In the genomic region with DNA sequence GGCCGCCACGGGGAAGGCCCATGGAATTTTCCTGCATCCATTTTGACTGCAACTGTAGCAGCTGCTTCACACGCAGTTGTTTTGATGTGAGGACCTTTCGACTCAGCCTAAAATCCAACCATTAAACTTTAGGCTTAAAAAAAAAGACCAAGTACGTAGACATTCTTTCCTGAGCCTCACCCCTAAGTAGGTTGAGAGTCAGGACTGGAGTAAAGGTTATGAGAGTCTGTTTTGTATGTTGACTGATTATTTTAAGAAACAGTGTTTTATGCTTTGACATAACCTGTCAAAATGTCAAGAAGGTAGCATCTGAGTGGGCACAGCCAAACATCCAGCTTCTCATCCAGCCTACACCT, we compare ENCODE assay signal across 1 cellular context.
TF ChIP-seq lines count a peak whose summit lies in the region.

No MANE protein-coding gene starts in this region.

TF ChIP-seq in HepG2, 621 proteins besides CTCF, POLR2A, EP300 and RAD21 (continued from another document and continues in another):
- TF ChIP-seq ZNF34 (CRISPR knock-in tag; IDR thresholded peaks at IDR 0.05; ENCODE audit: borderline replicate concordance) = no peak
- TF ChIP-seq, protein P1, sequence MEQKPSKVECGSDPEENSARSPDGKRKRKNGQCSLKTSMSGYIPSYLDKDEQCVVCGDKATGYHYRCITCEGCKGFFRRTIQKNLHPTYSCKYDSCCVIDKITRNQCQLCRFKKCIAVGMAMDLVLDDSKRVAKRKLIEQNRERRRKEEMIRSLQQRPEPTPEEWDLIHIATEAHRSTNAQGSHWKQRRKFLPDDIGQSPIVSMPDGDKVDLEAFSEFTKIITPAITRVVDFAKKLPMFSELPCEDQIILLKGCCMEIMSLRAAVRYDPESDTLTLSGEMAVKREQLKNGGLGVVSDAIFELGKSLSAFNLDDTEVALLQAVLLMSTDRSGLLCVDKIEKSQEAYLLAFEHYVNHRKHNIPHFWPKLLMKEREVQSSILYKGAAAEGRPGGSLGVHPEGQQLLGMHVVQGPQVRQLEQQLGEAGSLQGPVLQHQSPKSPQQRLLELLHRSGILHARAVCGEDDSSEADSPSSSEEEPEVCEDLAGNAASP (CRISPR knock-in tag; IDR thresholded peaks at IDR 0.05; ENCODE audit: borderline replicate concordance) = no peak
- TF ChIP-seq, protein P2, sequence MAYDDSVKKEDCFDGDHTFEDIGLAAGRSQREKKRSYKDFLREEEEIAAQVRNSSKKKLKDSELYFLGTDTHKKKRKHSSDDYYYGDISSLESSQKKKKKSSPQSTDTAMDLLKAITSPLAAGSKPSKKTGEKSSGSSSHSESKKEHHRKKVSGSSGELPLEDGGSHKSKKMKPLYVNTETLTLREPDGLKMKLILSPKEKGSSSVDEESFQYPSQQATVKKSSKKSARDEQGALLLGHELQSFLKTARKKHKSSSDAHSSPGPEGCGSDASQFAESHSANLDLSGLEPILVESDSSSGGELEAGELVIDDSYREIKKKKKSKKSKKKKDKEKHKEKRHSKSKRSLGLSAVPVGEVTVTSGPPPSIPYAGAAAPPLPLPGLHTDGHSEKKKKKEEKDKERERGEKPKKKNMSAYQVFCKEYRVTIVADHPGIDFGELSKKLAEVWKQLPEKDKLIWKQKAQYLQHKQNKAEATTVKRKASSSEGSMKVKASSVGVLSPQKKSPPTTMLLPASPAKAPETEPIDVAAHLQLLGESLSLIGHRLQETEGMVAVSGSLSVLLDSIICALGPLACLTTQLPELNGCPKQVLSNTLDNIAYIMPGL (CRISPR knock-in tag; IDR thresholded peaks at IDR 0.05; ENCODE audit: borderline replicate concordance in 1 of 2, low read depth in 1 of 2) = 0 out of 4 replicates have a peak, but pooled peaks of 1 of the 2 experiments have one; percentile 3
- no peak for TF ChIP-seq GLI4 (CRISPR knock-in tag; IDR thresholded peaks at IDR 0.05; ENCODE audit: borderline replicate concordance)
- TF ChIP-seq KDM3A (CRISPR knock-in tag; IDR thresholded peaks at IDR 0.05; ENCODE audit: low read depth) = no peak
- 0 out of 2 replicates have a peak, but pooled peaks have one; percentile 1 for TF ChIP-seq NFYC (CRISPR knock-in tag; IDR thresholded peaks at IDR 0.05)
- TF ChIP-seq, protein P3, sequence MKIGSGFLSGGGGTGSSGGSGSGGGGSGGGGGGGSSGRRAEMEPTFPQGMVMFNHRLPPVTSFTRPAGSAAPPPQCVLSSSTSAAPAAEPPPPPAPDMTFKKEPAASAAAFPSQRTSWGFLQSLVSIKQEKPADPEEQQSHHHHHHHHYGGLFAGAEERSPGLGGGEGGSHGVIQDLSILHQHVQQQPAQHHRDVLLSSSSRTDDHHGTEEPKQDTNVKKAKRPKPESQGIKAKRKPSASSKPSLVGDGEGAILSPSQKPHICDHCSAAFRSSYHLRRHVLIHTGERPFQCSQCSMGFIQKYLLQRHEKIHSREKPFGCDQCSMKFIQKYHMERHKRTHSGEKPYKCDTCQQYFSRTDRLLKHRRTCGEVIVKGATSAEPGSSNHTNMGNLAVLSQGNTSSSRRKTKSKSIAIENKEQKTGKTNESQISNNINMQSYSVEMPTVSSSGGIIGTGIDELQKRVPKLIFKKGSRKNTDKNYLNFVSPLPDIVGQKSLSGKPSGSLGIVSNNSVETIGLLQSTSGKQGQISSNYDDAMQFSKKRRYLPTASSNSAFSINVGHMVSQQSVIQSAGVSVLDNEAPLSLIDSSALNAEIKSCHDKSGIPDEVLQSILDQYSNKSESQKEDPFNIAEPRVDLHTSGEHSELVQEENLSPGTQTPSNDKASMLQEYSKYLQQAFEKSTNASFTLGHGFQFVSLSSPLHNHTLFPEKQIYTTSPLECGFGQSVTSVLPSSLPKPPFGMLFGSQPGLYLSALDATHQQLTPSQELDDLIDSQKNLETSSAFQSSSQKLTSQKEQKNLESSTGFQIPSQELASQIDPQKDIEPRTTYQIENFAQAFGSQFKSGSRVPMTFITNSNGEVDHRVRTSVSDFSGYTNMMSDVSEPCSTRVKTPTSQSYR (CRISPR knock-in tag; IDR thresholded peaks at IDR 0.05; ENCODE audit: borderline replicate concordance) = no peak
- no peak for TF ChIP-seq REL (CRISPR knock-in tag; conservative IDR thresholded peaks at IDR 0.05)
- TF ChIP-seq SUZ12 (IDR thresholded peaks at IDR 0.05; ENCODE audit: low read depth, low read length) = no peak
- no peak for TF ChIP-seq MEF2D (CRISPR knock-in tag; IDR thresholded peaks at IDR 0.05)
- no peak for TF ChIP-seq ZNF564 (CRISPR knock-in tag; IDR thresholded peaks at IDR 0.05)
- TF ChIP-seq ZSCAN21 (CRISPR knock-in tag; IDR thresholded peaks at IDR 0.05; ENCODE audit: borderline replicate concordance) = no peak; the same call in 1 of the 2 replicates
- TF ChIP-seq, protein P4, sequence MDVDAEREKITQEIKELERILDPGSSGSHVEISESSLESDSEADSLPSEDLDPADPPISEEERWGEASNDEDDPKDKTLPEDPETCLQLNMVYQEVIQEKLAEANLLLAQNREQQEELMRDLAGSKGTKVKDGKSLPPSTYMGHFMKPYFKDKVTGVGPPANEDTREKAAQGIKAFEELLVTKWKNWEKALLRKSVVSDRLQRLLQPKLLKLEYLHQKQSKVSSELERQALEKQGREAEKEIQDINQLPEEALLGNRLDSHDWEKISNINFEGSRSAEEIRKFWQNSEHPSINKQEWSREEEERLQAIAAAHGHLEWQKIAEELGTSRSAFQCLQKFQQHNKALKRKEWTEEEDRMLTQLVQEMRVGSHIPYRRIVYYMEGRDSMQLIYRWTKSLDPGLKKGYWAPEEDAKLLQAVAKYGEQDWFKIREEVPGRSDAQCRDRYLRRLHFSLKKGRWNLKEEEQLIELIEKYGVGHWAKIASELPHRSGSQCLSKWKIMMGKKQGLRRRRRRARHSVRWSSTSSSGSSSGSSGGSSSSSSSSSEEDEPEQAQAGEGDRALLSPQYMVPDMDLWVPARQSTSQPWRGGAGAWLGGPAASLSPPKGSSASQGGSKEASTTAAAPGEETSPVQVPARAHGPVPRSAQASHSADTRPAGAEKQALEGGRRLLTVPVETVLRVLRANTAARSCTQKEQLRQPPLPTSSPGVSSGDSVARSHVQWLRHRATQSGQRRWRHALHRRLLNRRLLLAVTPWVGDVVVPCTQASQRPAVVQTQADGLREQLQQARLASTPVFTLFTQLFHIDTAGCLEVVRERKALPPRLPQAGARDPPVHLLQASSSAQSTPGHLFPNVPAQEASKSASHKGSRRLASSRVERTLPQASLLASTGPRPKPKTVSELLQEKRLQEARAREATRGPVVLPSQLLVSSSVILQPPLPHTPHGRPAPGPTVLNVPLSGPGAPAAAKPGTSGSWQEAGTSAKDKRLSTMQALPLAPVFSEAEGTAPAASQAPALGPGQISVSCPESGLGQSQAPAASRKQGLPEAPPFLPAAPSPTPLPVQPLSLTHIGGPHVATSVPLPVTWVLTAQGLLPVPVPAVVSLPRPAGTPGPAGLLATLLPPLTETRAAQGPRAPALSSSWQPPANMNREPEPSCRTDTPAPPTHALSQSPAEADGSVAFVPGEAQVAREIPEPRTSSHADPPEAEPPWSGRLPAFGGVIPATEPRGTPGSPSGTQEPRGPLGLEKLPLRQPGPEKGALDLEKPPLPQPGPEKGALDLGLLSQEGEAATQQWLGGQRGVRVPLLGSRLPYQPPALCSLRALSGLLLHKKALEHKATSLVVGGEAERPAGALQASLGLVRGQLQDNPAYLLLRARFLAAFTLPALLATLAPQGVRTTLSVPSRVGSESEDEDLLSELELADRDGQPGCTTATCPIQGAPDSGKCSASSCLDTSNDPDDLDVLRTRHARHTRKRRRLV (CRISPR knock-in tag; IDR thresholded peaks at IDR 0.05) = no peak
- TF ChIP-seq, protein P5, sequence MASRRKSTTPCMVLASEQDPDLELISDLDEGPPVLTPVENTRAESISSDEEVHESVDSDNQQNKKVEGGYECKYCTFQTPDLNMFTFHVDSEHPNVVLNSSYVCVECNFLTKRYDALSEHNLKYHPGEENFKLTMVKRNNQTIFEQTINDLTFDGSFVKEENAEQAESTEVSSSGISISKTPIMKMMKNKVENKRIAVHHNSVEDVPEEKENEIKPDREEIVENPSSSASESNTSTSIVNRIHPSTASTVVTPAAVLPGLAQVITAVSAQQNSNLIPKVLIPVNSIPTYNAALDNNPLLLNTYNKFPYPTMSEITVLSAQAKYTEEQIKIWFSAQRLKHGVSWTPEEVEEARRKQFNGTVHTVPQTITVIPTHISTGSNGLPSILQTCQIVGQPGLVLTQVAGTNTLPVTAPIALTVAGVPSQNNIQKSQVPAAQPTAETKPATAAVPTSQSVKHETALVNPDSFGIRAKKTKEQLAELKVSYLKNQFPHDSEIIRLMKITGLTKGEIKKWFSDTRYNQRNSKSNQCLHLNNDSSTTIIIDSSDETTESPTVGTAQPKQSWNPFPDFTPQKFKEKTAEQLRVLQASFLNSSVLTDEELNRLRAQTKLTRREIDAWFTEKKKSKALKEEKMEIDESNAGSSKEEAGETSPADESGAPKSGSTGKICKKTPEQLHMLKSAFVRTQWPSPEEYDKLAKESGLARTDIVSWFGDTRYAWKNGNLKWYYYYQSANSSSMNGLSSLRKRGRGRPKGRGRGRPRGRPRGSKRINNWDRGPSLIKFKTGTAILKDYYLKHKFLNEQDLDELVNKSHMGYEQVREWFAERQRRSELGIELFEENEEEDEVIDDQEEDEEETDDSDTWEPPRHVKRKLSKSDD (CRISPR knock-in tag; IDR thresholded peaks at IDR 0.05; ENCODE audit: low read depth) = no peak
- no peak for TF ChIP-seq TCF12 (IDR thresholded peaks at IDR 0.05)
- TF ChIP-seq TCF12 (CRISPR knock-in tag; IDR thresholded peaks at IDR 0.05) = no peak
- TF ChIP-seq MTA3 (CRISPR knock-in tag; IDR thresholded peaks at IDR 0.05) = no peak
- 0 out of 2 replicates have a peak, but pooled peaks have one; percentile 5 for TF ChIP-seq KLF6 (CRISPR knock-in tag; IDR thresholded peaks at IDR 0.05)
- TF ChIP-seq ZNF205 (CRISPR knock-in tag; IDR thresholded peaks at IDR 0.05) = no peak
- no peak for TF ChIP-seq MATR3 (CRISPR knock-in tag; IDR thresholded peaks at IDR 0.05)
- TF ChIP-seq THAP11 (CRISPR knock-in tag; IDR thresholded peaks at IDR 0.05) = no peak
- TF ChIP-seq, protein P6, sequence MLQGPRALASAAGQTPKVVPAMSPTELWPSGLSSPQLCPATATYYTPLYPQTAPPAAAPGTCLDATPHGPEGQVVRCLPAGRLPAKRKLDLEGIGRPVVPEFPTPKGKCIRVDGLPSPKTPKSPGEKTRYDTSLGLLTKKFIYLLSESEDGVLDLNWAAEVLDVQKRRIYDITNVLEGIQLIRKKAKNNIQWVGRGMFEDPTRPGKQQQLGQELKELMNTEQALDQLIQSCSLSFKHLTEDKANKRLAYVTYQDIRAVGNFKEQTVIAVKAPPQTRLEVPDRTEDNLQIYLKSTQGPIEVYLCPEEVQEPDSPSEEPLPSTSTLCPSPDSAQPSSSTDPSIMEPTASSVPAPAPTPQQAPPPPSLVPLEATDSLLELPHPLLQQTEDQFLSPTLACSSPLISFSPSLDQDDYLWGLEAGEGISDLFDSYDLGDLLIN (CRISPR knock-in tag; IDR thresholded peaks at IDR 0.05; ENCODE audit: borderline replicate concordance) = no peak
- TF ChIP-seq ASH2L (IDR thresholded peaks at IDR 0.05; ENCODE audit: insufficient read length, low read depth, low read length) = peak; percentile 38
- TF ChIP-seq, protein P7, sequence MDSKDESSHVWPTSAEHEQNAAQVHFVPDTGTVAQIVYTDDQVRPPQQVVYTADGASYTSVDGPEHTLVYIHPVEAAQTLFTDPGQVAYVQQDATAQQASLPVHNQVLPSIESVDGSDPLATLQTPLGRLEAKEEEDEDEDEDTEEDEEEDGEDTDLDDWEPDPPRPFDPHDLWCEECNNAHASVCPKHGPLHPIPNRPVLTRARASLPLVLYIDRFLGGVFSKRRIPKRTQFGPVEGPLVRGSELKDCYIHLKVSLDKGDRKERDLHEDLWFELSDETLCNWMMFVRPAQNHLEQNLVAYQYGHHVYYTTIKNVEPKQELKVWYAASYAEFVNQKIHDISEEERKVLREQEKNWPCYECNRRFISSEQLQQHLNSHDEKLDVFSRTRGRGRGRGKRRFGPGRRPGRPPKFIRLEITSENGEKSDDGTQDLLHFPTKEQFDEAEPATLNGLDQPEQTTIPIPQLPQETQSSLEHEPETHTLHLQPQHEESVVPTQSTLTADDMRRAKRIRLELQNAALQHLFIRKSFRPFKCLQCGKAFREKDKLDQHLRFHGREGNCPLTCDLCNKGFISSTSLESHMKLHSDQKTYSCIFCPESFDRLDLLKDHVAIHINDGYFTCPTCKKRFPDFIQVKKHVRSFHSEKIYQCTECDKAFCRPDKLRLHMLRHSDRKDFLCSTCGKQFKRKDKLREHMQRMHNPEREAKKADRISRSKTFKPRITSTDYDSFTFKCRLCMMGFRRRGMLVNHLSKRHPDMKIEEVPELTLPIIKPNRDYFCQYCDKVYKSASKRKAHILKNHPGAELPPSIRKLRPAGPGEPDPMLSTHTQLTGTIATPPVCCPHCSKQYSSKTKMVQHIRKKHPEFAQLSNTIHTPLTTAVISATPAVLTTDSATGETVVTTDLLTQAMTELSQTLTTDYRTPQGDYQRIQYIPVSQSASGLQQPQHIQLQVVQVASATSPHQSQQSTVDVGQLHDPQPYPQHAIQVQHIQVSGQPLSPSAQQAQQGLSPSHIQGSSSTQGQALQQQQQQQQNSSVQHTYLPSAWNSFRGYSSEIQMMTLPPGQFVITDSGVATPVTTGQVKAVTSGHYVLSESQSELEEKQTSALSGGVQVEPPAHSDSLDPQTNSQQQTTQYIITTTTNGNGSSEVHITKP (CRISPR knock-in tag; IDR thresholded peaks at IDR 0.05; ENCODE audit: low read depth) = no peak
- TF ChIP-seq ZNF772 (CRISPR knock-in tag; IDR thresholded peaks at IDR 0.05) = no peak
- TF ChIP-seq, protein P8, sequence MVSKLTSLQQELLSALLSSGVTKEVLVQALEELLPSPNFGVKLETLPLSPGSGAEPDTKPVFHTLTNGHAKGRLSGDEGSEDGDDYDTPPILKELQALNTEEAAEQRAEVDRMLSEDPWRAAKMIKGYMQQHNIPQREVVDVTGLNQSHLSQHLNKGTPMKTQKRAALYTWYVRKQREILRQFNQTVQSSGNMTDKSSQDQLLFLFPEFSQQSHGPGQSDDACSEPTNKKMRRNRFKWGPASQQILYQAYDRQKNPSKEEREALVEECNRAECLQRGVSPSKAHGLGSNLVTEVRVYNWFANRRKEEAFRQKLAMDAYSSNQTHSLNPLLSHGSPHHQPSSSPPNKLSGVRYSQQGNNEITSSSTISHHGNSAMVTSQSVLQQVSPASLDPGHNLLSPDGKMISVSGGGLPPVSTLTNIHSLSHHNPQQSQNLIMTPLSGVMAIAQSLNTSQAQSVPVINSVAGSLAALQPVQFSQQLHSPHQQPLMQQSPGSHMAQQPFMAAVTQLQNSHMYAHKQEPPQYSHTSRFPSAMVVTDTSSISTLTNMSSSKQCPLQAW (CRISPR knock-in tag; IDR thresholded peaks at IDR 0.05) = no peak
- TF ChIP-seq ELF1 (CRISPR knock-in tag; IDR thresholded peaks at IDR 0.05) = no peak
